In the genomic region with DNA sequence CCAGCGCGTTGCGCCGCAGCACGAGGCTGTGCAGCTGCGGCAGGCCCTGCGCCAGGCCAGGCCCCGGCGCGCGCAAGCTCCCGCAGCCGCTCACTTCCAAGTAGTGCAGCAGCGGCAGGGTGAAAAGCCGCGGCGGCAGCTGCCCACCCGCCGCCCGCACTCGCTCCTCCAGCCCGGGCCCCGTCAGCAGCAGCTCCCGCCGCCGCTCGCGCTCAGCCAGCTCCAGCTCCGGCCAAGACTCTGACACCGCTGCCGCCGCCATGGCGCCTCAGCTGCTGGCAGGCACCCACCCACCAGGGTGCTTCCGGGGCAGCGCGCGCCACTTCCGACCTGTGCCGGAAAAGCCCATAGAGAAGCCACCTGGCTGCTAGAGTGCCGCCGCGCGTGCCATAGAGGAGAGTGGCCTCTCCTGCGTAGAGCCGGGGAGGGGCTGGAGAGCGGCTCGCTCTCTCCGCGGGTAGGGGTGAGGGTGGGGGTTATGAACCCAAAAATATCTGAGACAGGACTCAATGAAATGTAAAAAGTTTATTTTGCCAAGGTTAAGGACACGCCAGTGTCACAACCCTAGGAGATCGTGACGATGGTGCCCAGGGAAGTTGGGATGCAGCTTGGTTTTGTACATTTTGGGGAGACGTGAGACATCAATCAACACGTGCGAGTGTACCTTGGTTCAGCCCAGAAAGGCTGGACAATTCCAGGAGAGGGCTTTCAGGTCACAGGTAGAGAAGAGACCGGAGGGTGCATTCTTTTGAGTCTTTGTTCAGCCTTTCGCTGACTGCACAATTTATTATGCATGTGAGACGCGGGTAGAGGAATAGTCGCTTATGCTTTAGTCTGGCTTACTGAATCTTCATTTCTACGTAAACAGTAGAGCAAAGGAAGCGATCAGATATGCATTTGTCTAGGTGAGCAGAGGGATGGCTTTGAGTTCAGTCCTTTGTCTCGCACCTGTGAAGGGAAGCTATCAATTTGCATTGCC, we compare ENCODE assay signal across 8 cellular contexts. TPM values are rescaled to one million over a fixed set of nuclear protein-coding genes. Genes with fewer than 3 reads are reported as not detected.
DNase-seq lines count a peak whose midpoint lies in the region; ATAC-seq and TF ChIP-seq lines count a peak whose summit lies in the region.

A gene (minus strand): TSS at position 284 of the 979 bp plus-strand sequence. CDS start 22 bp downstream, at position 262.

- H3K27me3 ChIP-seq in AG04450 (ENCODE audit: control insufficient read depth, insufficient read depth, low read length) (no peaks in the 10 kb centered on the region), spleen (replicated peaks in 1 of 7) (peaks cover 0 to 11% (median 0%) of the 10 kb centered on the region in 7 donors)

- TF ChIP-seq CTCF in AG04450 (IDR thresholded peaks at IDR 0.05; ENCODE audit: low read depth, low read length) (no peak), spleen (IDR thresholded peaks at IDR 0.05 in 8 of 11, conservative IDR thresholded peaks at IDR 0.05 in 3 of 11) (peak in 6 of 11 experiments; percentile 11 to 51 (median 46))

- H3K4me1 ChIP-seq in spleen, result peaks cover 27 to 57% (median 44%) of the 10 kb centered on the region in 6 donors

- POLR2A ChIA-PET in AG04450 (lab: Yijun Ruan, JAX), result interaction anchor here (0.6 to 1.3 kb wide), 4 partner anchors 21 to 104 kb away, joined by 3 to 6 read pairs (median 3); a partner anchor contains a TSS

- H3K36me3 ChIP-seq in spleen, result peaks cover 0 to 21% (median 2%) of the 10 kb centered on the region in 6 donors

- H3K4me3 ChIP-seq in AG04450 (ENCODE audit: low read depth, low read length) (peak within 1 kb of the TSS; percentile 87), spleen (peak within 1 kb of the TSS; percentile 63 to 100 (median 99))

- H3K9me3 ChIP-seq in AG04450 (ENCODE audit: control insufficient read depth, insufficient read depth, low read length) (no peaks in the 10 kb centered on the region), spleen (no peaks in the 10 kb centered on the region)

- ATAC-seq in GM18870 (IDR thresholded peaks at IDR 0.05; ENCODE audit: unreplicated experiment), result peak; percentile 97
- ATAC-seq in HG03108 (IDR thresholded peaks at IDR 0.05; ENCODE audit: unreplicated experiment), result peak; percentile 97

- intact Hi-C loops in spleen (cut with DNase I; ENCODE audit: low total_unique reads), result no loop called here

- WGBS in spleen, 5 donors, result 3 to 16% (median 8%) methylated on average over 28 to 63 of the region's 63 CpGs

- DNase-seq in AG04450 (ENCODE audit: low read depth, low spot score), result peak; percentile 65
- DNase-seq in NCI-H446 (lab: John Stamatoyannopoulos, UW), result peak; percentile 86 to 96
- peak; percentile 84 to 92 (median 88) for DNase-seq in activated CD4-positive, CD25-positive, alpha-beta regulatory T cell (lab: John Stamatoyannopoulos, UW)
- peak; percentile 64 to 97 (median 92) for DNase-seq in caudate nucleus (lab: John Stamatoyannopoulos, UW)
- peak; percentile 96 for DNase-seq in inferior parietal cortex (ENCODE audit: extremely low spot score)
- DNase-seq in spleen, result peak; percentile 100

- CTCF ChIA-PET in AG04450 (lab: Charles Lee), result interaction anchor here (1.4 to 1.5 kb wide), 3 partner anchors 72 to 344 kb away, joined by 3 to 5 read pairs (median 5); no protein-coding TSS in a partner anchor

- peak in 1 of 3 donors; percentile 49 for TF ChIP-seq POLR2A in spleen (IDR thresholded peaks at IDR 0.05)

- H3K27ac ChIP-seq in AG04450 (ENCODE audit: low read depth, low read length), result peak within 1 kb of the TSS; percentile 31
- H3K27ac ChIP-seq in caudate nucleus (ENCODE audit: low read depth, low read length), result no peak within 1 kb of the TSS
- H3K27ac ChIP-seq in spleen, result peak within 1 kb of the TSS in 7 of 8 donors; percentile 53 to 85 (median 73)

RNA-seq across cellular contexts. Expression of the gene that starts here (rescaled TPM):
- polyA plus RNA-seq in AG04450 (2011; rRNA removed) (28.7 and 37.1 TPM in 2 replicates), spleen (10 to 100 TPM; 12.5 to 21.4 (median 18.1) TPM)
- polyA minus RNA-seq in AG04450 (2011; rRNA and poly(A)+ RNA removed), result 12.1 and 15.8 TPM in 2 replicates
- total RNA-seq in spleen, result 10 to 100 TPM; 24.1 to 39.0 (median 28.3) TPM
